27 cellular contexts compared by ENCODE assay signal in the genomic region with DNA sequence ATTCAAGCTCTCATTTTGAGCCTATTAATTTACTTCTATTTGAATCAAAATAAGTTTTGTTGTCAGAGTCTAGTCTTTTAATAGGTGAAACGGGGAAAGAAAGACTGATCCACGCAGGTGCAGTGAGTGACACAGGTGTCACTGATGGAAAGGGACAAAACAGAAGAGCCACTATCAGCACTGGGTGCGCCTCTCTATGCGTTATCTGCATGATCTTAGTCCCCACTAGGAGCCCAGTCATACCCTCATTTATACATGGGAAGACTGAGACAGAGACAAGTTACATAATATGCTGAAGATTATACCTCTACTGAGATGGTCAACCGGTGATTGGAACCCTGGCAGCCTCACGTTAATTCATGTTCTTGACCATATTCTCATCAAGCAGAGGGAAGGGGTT. TPM values are rescaled to one million over a fixed set of nuclear protein-coding genes. Genes with fewer than 3 reads are reported as not detected.
A peak's percentile ranks its signal among the peaks of the same experiment; 100 is the strongest.
DNase-seq lines count a peak whose midpoint lies in the region; ATAC-seq and TF ChIP-seq lines count a peak whose summit lies in the region.
"Had no signal": no experiment of that assay in that cellular context is flagged by ENCODE, and none has a peak within 500 bp of the region (broad histone marks: within the 10 kb centered on the region; RNA-seq: fewer than 3 reads in every experiment).

No MANE protein-coding gene starts in this region.

- peak overlapping the region; percentile 93 for H3K4me2 ChIP-seq in Loucy (ENCODE audit: low read depth, low read length, poor library complexity, severe bottlenecking)
- H3K4me2 ChIP-seq in smooth muscle cell = peak overlapping the region; percentile 98
- H3K4me2 ChIP-seq: neural progenitor cell had no signal

- H3K9me3 ChIP-seq in Loucy (ENCODE audit: insufficient read depth, low read depth, low read length) (no peaks in the 10 kb centered on the region), smooth muscle cell (replicated peaks; ENCODE audit: low read depth) (no peaks in the 10 kb centered on the region)
- H3K9me3 ChIP-seq: adrenal gland, left lung, psoas muscle, testis had no signal

- peaks cover 85% of the 10 kb centered on the region for H3K79me2 ChIP-seq in Loucy (ENCODE audit: insufficient read depth, low read length)
- H3K79me2 ChIP-seq in smooth muscle cell (ENCODE audit: low read depth) = peaks cover 84% of the 10 kb centered on the region

- ATAC-seq in effector memory CD8-positive, alpha-beta T cell (replicated peaks) = no peak
- ATAC-seq in GM21529 (IDR thresholded peaks at IDR 0.05; ENCODE audit: unreplicated experiment) = no peak
- ATAC-seq: left lung; psoas muscle; stimulated activated effector memory CD8-positive, alpha-beta T cell treated with anti-CD3 and anti-CD28 coated beads, Interleukin-12 subunit alpha, Interleukin-12 subunit beta, amount 100 ng/mL, for 72 hours; WTC11 had no signal

- H3K36me3 Mint-ChIP-seq in effector memory CD8-positive, alpha-beta T cell (ENCODE audit: insufficient read depth) = peaks cover 20% of the 10 kb centered on the region
- H3K36me3 Mint-ChIP-seq: neural progenitor cell, WTC11 had no signal

- H2AFZ ChIP-seq in Loucy (ENCODE audit: low read length) (no peak overlapping the region), smooth muscle cell (ENCODE audit: low read depth) (no peak overlapping the region)
- H2AFZ ChIP-seq: GM23248, neural progenitor cell had no signal

- H3K27ac Mint-ChIP-seq in effector memory CD8-positive, alpha-beta T cell = peak overlapping the region; percentile 9 to 30
- H3K27ac Mint-ChIP-seq: neural progenitor cell; stimulated activated effector memory CD8-positive, alpha-beta T cell treated with anti-CD3 and anti-CD28 coated beads, Interleukin-12 subunit alpha, Interleukin-12 subunit beta, amount 100 ng/mL, for 72 hours; WTC11 had no signal

- DNase-seq in NCI-H526 (lab: John Stamatoyannopoulos, UW) = peak; percentile 19 to 31
- DNase-seq in NCI-H526 treated with DMSO at 0.1 percent for 48 hours (lab: John Stamatoyannopoulos, UW) = no peak
- DNase-seq in effector memory CD8-positive, alpha-beta T cell = no peak
- DNase-seq in smooth muscle cell (lab: John Stamatoyannopoulos, UW; ENCODE audit: unreplicated experiment) = no peak
- no peak for DNase-seq in NCI-H2029 treated with DMSO at 0.1 percent for 48 hours (lab: John Stamatoyannopoulos, UW)
- no peak for DNase-seq in NCI-H1092 treated with DMSO at 0.1 percent for 48 hours (lab: John Stamatoyannopoulos, UW)
- DNase-seq: activated CD4-positive, alpha-beta T cell treated with anti-CD3 and anti-CD28 coated beads, Interleukin-2, amount 50 U/mL, for 4 hours; activated gamma-delta T cell; adrenal gland; AML-193; dermis blood vessel endothelial cell; GM23248; left lung; NCI-H1417 treated with DMSO at 0.1 percent for 48 hours; NCI-H524; psoas muscle; stimulated activated CD4-positive, alpha-beta T cell treated with anti-CD3 and anti-CD28 coated beads, Interleukin-2, amount 100 ng/mL, for 24 hours; T-helper 9 cell; testis had no signal

- H3K4me3 Mint-ChIP-seq in effector memory CD8-positive, alpha-beta T cell = no peak overlapping the region
- H3K4me3 Mint-ChIP-seq: neural progenitor cell; stimulated activated effector memory CD8-positive, alpha-beta T cell treated with anti-CD3 and anti-CD28 coated beads, Interleukin-12 subunit alpha, Interleukin-12 subunit beta, amount 100 ng/mL, for 72 hours; WTC11 had no signal

- H3K9me2 ChIP-seq in Loucy (replicated peaks; ENCODE audit: low read depth, low read length) = no peaks in the 10 kb centered on the region

- no peak overlapping the region for H3K27ac ChIP-seq in smooth muscle cell (ENCODE audit: low read depth)
- H3K27ac ChIP-seq: 22Rv1, adrenal gland, neural progenitor cell, psoas muscle, RWPE1, SK-N-MC, testis had no signal

- H3K4me3 ChIP-seq in Loucy (ENCODE audit: low read length, poor library complexity, severe bottlenecking) (peak overlapping the region; percentile 86), smooth muscle cell (peak overlapping the region; percentile 77)
- H3K4me3 ChIP-seq: adrenal gland, GM23248, neural progenitor cell, psoas muscle, testis had no signal

- H3K4me1 ChIP-seq in Loucy (ENCODE audit: insufficient read depth, low read length, poor library complexity, severe bottlenecking) (peaks cover 61% of the 10 kb centered on the region), smooth muscle cell (ENCODE audit: low read depth) (peaks cover 14% of the 10 kb centered on the region)
- H3K4me1 ChIP-seq: neural progenitor cell, psoas muscle had no signal

- H3F3A ChIP-seq in Loucy (ENCODE audit: low read depth) = no peaks in the 10 kb centered on the region; the same call in 1 of the 2 replicates
- H3F3A ChIP-seq in smooth muscle cell (ENCODE audit: low read depth) = peaks cover 5% of the 10 kb centered on the region

- H3K27me3 Mint-ChIP-seq in effector memory CD8-positive, alpha-beta T cell = no peaks in the 10 kb centered on the region

- TF ChIP-seq CTCF in Loucy (conservative IDR thresholded peaks at IDR 0.05; ENCODE audit: low read length) (no peak), smooth muscle cell (IDR thresholded peaks at IDR 0.05; ENCODE audit: borderline replicate concordance, insufficient read depth, poor library complexity, severe bottlenecking) (no peak)

- no peaks in the 10 kb centered on the region for H3K9me3 Mint-ChIP-seq in effector memory CD8-positive, alpha-beta T cell
- H3K9me3 Mint-ChIP-seq: neural progenitor cell; stimulated activated effector memory CD8-positive, alpha-beta T cell treated with anti-CD3 and anti-CD28 coated beads, Interleukin-12 subunit alpha, Interleukin-12 subunit beta, amount 100 ng/mL, for 72 hours; WTC11 had no signal

- H3K4me1 Mint-ChIP-seq in effector memory CD8-positive, alpha-beta T cell (ENCODE audit: low read depth in 2 of 2) = peaks cover 42 to 53% of the 10 kb centered on the region in 2 donors

- H4K20me1 ChIP-seq in Loucy (ENCODE audit: insufficient read depth, low read length, poor library complexity, severe bottlenecking) (peaks cover 64% of the 10 kb centered on the region), smooth muscle cell (ENCODE audit: low read depth) (peaks cover 73% of the 10 kb centered on the region)

- H3K36me3 ChIP-seq in Loucy (ENCODE audit: insufficient read depth, low read length) (no peaks in the 10 kb centered on the region), smooth muscle cell (ENCODE audit: low read depth) (no peaks in the 10 kb centered on the region)
- H3K36me3 ChIP-seq: adrenal gland, left lung, neural progenitor cell had no signal

- WGBS in smooth muscle cell (ENCODE audit: low lambda C conversion rate) = 92% methylated on average over 6 of the region's 6 CpGs

- no peaks in the 10 kb centered on the region for H3K27me3 ChIP-seq in Loucy (ENCODE audit: insufficient read depth, low read length, poor library complexity, severe bottlenecking)
- no peaks in the 10 kb centered on the region for H3K27me3 ChIP-seq in smooth muscle cell (ENCODE audit: low read depth)
- H3K27me3 ChIP-seq: adrenal gland, left lung, testis had no signal

- H3K9ac ChIP-seq in Loucy (ENCODE audit: low read depth, low read length, poor library complexity, severe bottlenecking) (peak overlapping the region; percentile 88), smooth muscle cell (ENCODE audit: low read depth) (no peak overlapping the region)
- H3K9ac ChIP-seq: GM23248, neural progenitor cell had no signal

RNA-seq across cellular contexts. Expression of a gene that starts 3.4 kb away (rescaled TPM):
- 15.9 and 27.7 TPM in 2 replicates for total RNA-seq in smooth muscle cell
- polyA plus RNA-seq in smooth muscle cell = 9.2 and 9.4 TPM in 2 replicates

Comparison
In these comparisons a context has a peak if more than half of its experiments do, and no peak if none do; other contexts are left out.
1. DNase-seq: peak in NCI-H526 (2 of 2); none in NCI-H526 treated with DMSO at 0.1 percent for 48 hours (single experiment), effector memory CD8-positive, alpha-beta T cell (0 of 3), smooth muscle cell (single experiment), NCI-H2029 treated with DMSO at 0.1 percent for 48 hours (single experiment) and NCI-H1092 treated with DMSO at 0.1 percent for 48 hours (single experiment).